Comparison of ENCODE assay signal across 14 cellular contexts in the genomic region with DNA sequence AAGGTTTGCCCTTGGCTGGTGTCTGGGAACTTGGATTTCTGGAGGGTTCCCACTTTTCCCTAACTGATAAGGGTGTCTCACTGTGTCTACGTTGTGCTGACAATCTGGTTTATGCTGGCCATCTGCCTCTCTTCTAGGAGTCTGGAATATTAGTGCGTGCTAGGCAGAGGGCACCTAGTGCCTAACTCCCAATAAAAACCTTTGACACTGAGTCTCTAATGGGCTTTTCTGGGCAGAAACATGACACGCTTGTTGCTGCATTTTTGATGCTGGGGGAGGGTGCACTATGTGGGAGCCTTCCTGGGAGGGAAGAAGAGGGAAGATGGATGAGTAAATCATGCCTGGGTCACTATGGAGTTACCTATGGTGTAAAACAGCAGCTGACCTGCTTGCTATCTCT. TPM values are rescaled to one million over a fixed set of nuclear protein-coding genes. Genes with fewer than 3 reads are reported as not detected.
DNase-seq lines count a peak whose midpoint lies in the region; ATAC-seq and TF ChIP-seq lines count a peak whose summit lies in the region.
"Had no signal": no experiment of that assay in that cellular context is flagged by ENCODE, and none has a peak within 500 bp of the region (broad histone marks: within the 10 kb centered on the region; RNA-seq: fewer than 3 reads in every experiment).

No MANE protein-coding gene starts in this region.

- H3K9me3 ChIP-seq in RWPE2 (ENCODE audit: severe bottlenecking) = no peaks in the 10 kb centered on the region

- ATAC-seq in RWPE2 (ENCODE audit: low read depth) (no peak), omental fat pad (ENCODE audit: low FRiP score) (peak; percentile 48), HG03378 (IDR thresholded peaks at IDR 0.05; ENCODE audit: unreplicated experiment) (no peak)
- ATAC-seq: Panc1 had no signal

- H3K27ac ChIP-seq in RWPE2 (ENCODE audit: poor library complexity, severe bottlenecking) = peak overlapping the region; percentile 95
- H3K27ac ChIP-seq: BLaER1 had no signal

- no peaks in the 10 kb centered on the region for H3K36me3 ChIP-seq in RWPE2 (ENCODE audit: low read depth)
- H3K36me3 ChIP-seq: BLaER1 had no signal

- H3K27me3 ChIP-seq in RWPE2 (ENCODE audit: insufficient read depth, poor library complexity, severe bottlenecking) = no peaks in the 10 kb centered on the region

- DNase-seq in A172 (ENCODE audit: low spot score) = peak; percentile 7
- DNase-seq in NCI-H226 = peak; percentile 22
- no peak for DNase-seq in RWPE2 (ENCODE audit: low spot score)
- no peak for DNase-seq in omental fat pad (ENCODE audit: low spot score)
- DNase-seq in retina = no peak
- DNase-seq in activated naive CD4-positive, alpha-beta T cell (lab: John Stamatoyannopoulos, UW) = no peak
- DNase-seq in HPDE6-E6E7 (ENCODE audit: extremely low spot score) = no peak
- DNase-seq: CD8-positive, alpha-beta memory T cell; DND-41; NCI-H187; SHP77 treated with DMSO at 0.1 percent for 48 hours had no signal

- TF ChIP-seq CTCF in RWPE2 (IDR thresholded peaks at IDR 0.05; ENCODE audit: poor library complexity, severe bottlenecking) (no peak), omental fat pad (IDR thresholded peaks at IDR 0.05) (no peak)

- H3K4me3 ChIP-seq in RWPE2 (ENCODE audit: severe bottlenecking) = no peak overlapping the region
- H3K4me3 ChIP-seq: BLaER1 had no signal

- H3K4me1 ChIP-seq in RWPE2 (ENCODE audit: insufficient read depth, poor library complexity, severe bottlenecking) = peaks cover 23% of the 10 kb centered on the region

RNA-seq across cellular contexts. Expression of gene ZNF41, which starts 16.3 kb away (rescaled TPM):
- total RNA-seq in A172 (2014; rRNA removed; shearing (Covaris generic)) = 6.0 and 8.0 TPM in 2 replicates
- total RNA-seq in omental fat pad = 10 to 100 TPM in 1 of 4 donors, 1 to 10 TPM in 3; 6.6 to 13.6 (median 8.8) TPM

Comparison
In these comparisons a context has a peak if more than half of its experiments do, and no peak if none do; other contexts are left out.
1. DNase-seq: peak in A172 (single experiment) and NCI-H226 (single experiment); none in RWPE2 (single experiment), omental fat pad (single experiment), retina (single experiment), activated naive CD4-positive, alpha-beta T cell (0 of 4) and HPDE6-E6E7 (single experiment).